In the genomic region with DNA sequence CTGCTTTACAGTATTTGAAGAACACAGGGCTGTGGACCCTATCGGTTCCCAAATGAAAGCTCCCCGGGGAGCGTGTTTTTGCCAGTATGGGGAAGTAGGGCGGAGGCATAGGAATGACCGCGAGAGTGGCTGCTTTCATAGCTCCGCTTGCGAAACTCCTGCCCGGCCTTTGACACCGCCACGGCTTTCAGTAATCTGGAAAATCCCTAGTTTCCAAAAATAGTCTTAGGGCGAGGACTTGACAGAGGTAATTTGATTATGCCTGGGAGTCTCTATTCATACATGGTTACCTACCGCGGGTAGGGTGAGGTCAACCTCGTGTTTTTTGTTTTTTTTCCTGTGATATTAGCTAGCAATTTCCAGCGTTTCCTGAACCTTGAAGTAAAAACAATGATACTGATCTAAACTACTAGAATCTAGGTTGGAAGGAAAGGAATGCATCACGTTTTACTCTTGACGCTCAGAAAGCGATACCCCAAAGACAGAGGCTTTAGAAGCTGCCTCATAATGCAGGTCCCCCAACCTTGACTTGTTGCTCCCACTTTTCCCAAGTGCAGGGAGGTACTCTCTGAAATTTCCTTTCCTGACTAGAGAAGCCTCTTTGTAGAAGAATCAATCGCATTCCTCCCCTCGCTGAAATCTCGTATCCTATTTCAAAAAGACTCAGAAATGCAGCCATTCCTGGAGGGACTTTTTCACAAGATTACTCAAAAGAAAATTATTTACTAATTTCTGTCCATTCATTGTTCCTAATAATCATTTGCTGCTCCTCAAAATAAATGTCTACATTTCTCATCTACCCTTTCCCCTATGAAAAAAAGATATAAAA, we compare ENCODE assay signal across 8 cellular contexts. TPM values are rescaled to one million over a fixed set of nuclear protein-coding genes. Genes with fewer than 3 reads are reported as not detected.
DNase-seq lines count a peak whose midpoint lies in the region; ATAC-seq and TF ChIP-seq lines count a peak whose summit lies in the region.

No MANE protein-coding gene starts in this region.

- intact Hi-C loops in CD4-positive, alpha-beta T cell (cut with DNase I, micrococcal nuclease), result loop anchor here (1.0 to 5.0 kb wide), 3 partner anchors 14 to 78 kb away; no protein-coding TSS in a partner anchor
- intact Hi-C loops in testis (cut with DNase I; ENCODE audit: low total_unique reads), result no loop called here

- peak overlapping the region; percentile 100 for H3K27ac Mint-ChIP-seq in CD4-positive, alpha-beta T cell
- H3K27ac Mint-ChIP-seq in natural killer cell treated with Interleukin-12 subunit alpha and Interleukin-12 subunit beta and Interleukin-15 and Interleukin-18, amount 100 ng/mL, for 72 hours, result peak overlapping the region; percentile 99

- whole genome bisulfite sequencing in testis, 2 donors, result 2 to 3% methylated on average over 21 to 22 of the region's 22 CpGs

- H3K36me3 Mint-ChIP-seq in CD4-positive, alpha-beta T cell (ENCODE audit: low read depth), result peaks cover 51% of the 10 kb centered on the region
- H3K36me3 Mint-ChIP-seq in natural killer cell treated with Interleukin-12 subunit alpha and Interleukin-12 subunit beta and Interleukin-15 and Interleukin-18, amount 100 ng/mL, for 72 hours, result peaks cover 36% of the 10 kb centered on the region

- no peaks in the 10 kb centered on the region for H3K9me3 Mint-ChIP-seq in CD4-positive, alpha-beta T cell
- no peaks in the 10 kb centered on the region for H3K9me3 Mint-ChIP-seq in natural killer cell treated with Interleukin-12 subunit alpha and Interleukin-12 subunit beta and Interleukin-15 and Interleukin-18, amount 100 ng/mL, for 72 hours

- no peaks in the 10 kb centered on the region for H3K27me3 Mint-ChIP-seq in CD4-positive, alpha-beta T cell
- no peaks in the 10 kb centered on the region for H3K27me3 Mint-ChIP-seq in natural killer cell treated with Interleukin-12 subunit alpha and Interleukin-12 subunit beta and Interleukin-15 and Interleukin-18, amount 100 ng/mL, for 72 hours

- CTCF ChIA-PET in CD4-positive, alpha-beta T cell (lab: Charles Lee), result interaction anchor here (0.8 to 3.5 kb wide), 7 partner anchors 10 to 52 kb away, joined by 3 to 22 read pairs (median 4); no protein-coding TSS in a partner anchor

- H3K4me1 Mint-ChIP-seq in CD4-positive, alpha-beta T cell (ENCODE audit: low read depth), result peaks cover 58% of the 10 kb centered on the region
- H3K4me1 Mint-ChIP-seq in natural killer cell treated with Interleukin-12 subunit alpha and Interleukin-12 subunit beta and Interleukin-15 and Interleukin-18, amount 100 ng/mL, for 72 hours (ENCODE audit: low read depth in 2 of 2), result peaks cover 42 to 47% of the 10 kb centered on the region in 2 donors

- ATAC-seq in CD4-positive, alpha-beta T cell (ENCODE audit: poor library complexity), result peak; percentile 12
- ATAC-seq in GM19043 (IDR thresholded peaks at IDR 0.05; ENCODE audit: low read depth, unreplicated experiment) (peak; percentile 18), HG03354 (IDR thresholded peaks at IDR 0.05; ENCODE audit: poor library complexity, severe bottlenecking, unreplicated experiment) (peak; percentile 30)
- peak; percentile 64 to 80 for ATAC-seq in natural killer cell treated with Interleukin-12 subunit alpha and Interleukin-12 subunit beta and Interleukin-15 and Interleukin-18, amount 100 ng/mL, for 72 hours

- H3K4me3 ChIP-seq in fibroblast of pulmonary artery (replicated peaks; ENCODE audit: low read depth, low read length) (peak overlapping the region; percentile 96), testis (peak overlapping the region; percentile 100)

- peak overlapping the region; percentile 99 for H3K27ac ChIP-seq in CD4-positive, alpha-beta T cell (ENCODE audit: low read depth, low read length)
- peak overlapping the region; percentile 100 for H3K27ac ChIP-seq in testis

- no peaks in the 10 kb centered on the region for H3K9me3 ChIP-seq in CD4-positive, alpha-beta T cell (ENCODE audit: control insufficient read depth, low read length)
- H3K9me3 ChIP-seq in testis, result no peaks in the 10 kb centered on the region

- DNase-seq in CD4-positive, alpha-beta T cell, result peak in 3 of 10 experiments; percentile 41 to 47 (median 46)
- peak; percentile 68 for DNase-seq in NCI-H748 (lab: John Stamatoyannopoulos, UW; ENCODE audit: unreplicated experiment)
- peak; percentile 47 for DNase-seq in activated T-cell treated with anti-CD3 and anti-CD28 coated beads for 48 hours (ENCODE audit: low read depth)
- peak; percentile 97 for DNase-seq in fibroblast of pulmonary artery (ENCODE audit: low read depth)
- peak; percentile 89 for DNase-seq in natural killer cell treated with Interleukin-12 subunit alpha and Interleukin-12 subunit beta and Interleukin-15 and Interleukin-18, amount 100 ng/mL, for 72 hours (ENCODE audit: low spot score)
- peak; percentile 82 for DNase-seq in testis

- TF ChIP-seq CTCF in CD4-positive, alpha-beta T cell (IDR thresholded peaks at IDR 0.05), result no peak
- no peak for TF ChIP-seq CTCF in fibroblast of pulmonary artery (IDR thresholded peaks at IDR 0.05; ENCODE audit: low read length, missing control alignments)
- no peak for TF ChIP-seq CTCF in testis (IDR thresholded peaks at IDR 0.05)

- no peak for TF ChIP-seq POLR2A in testis (IDR thresholded peaks at IDR 0.05)

- POLR2A ChIA-PET in CD4-positive, alpha-beta T cell (lab: Charles Lee), result interaction anchor here (0.7 to 7.4 kb wide), 31 partner anchors 8 to 1641 kb away, joined by 3 to 778 read pairs (median 7); a partner anchor contains a TSS

- no peaks in the 10 kb centered on the region for H3K27me3 ChIP-seq in CD4-positive, alpha-beta T cell (ENCODE audit: control insufficient read depth, insufficient read depth, low read length)
- H3K27me3 ChIP-seq in testis, result no peaks in the 10 kb centered on the region

- H3K4me1 ChIP-seq in testis, result peaks cover 35% of the 10 kb centered on the region

- peak overlapping the region; percentile 95 for H3K4me3 Mint-ChIP-seq in CD4-positive, alpha-beta T cell
- peak overlapping the region; percentile 93 for H3K4me3 Mint-ChIP-seq in natural killer cell treated with Interleukin-12 subunit alpha and Interleukin-12 subunit beta and Interleukin-15 and Interleukin-18, amount 100 ng/mL, for 72 hours

- H3K36me3 ChIP-seq in testis (ENCODE audit: low read depth, missing control alignments), result no peaks in the 10 kb centered on the region

RNA-seq across cellular contexts. Expression of a gene that starts 0.9 kb away (rescaled TPM):
- 1,000 to 10,000 TPM; 1,350 to 1,388 TPM for total RNA-seq in CD4-positive, alpha-beta T cell
- 100 to 1,000 TPM; 303 to 324 TPM for total RNA-seq in natural killer cell treated with Interleukin-12 subunit alpha and Interleukin-12 subunit beta and Interleukin-15 and Interleukin-18, amount 100 ng/mL, for 72 hours
- 100 to 1,000 TPM; 168 to 200 TPM for total RNA-seq in testis
- 46.1 TPM for polyA plus RNA-seq in testis (ENCODE audit: insufficient read depth, low read depth, low replicate concordance)

Comparison
In these comparisons a context has a peak if more than half of its experiments do, and no peak if none do; other contexts are left out.
1. ATAC-seq: peak in every context shown above with its lines; median percentile 72 in natural killer cell treated with Interleukin-12 subunit alpha and Interleukin-12 subunit beta and Interleukin-15 and Interleukin-18, amount 100 ng/mL, for 72 hours; 30 in HG03354; 18 in GM19043; 12 in CD4-positive, alpha-beta T cell.
2. RNA of a gene that starts 0.9 kb away (total RNA-seq): 1,350 to 1,388 TPM in CD4-positive, alpha-beta T cell; 303 to 324 TPM in natural killer cell treated with Interleukin-12 subunit alpha and Interleukin-12 subunit beta and Interleukin-15 and Interleukin-18, amount 100 ng/mL, for 72 hours and 168 to 200 TPM in testis; every median in the first group is over 4 times any median in the second.